In the genomic region with DNA sequence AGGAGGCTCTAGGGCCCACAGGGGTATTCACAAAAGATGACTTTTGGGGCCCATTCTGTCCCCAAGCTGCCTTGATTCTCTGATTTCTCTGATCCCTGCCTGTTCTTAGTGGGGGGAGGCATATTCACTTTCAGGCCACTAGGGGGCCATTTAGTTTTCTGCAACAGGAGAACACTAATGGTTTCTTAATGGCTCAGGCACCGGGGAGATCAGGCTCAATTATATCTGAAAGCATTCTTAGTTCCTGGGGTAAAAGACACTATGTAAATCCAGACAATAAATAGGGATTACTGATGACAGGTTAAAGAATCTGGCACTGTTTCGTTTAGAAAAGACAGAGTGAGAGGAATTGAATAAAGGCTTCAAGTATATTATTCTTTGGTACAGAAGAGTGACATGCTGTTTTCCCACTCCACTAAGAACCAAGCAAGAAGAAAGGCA, we compare ENCODE assay signal across 8 cellular contexts. TPM values are rescaled to one million over a fixed set of nuclear protein-coding genes. Genes with fewer than 3 reads are reported as not detected.
DNase-seq lines count a peak whose midpoint lies in the region; ATAC-seq and TF ChIP-seq lines count a peak whose summit lies in the region.

No MANE protein-coding gene starts in this region.

- DNase-seq in COLO668 (lab: John Stamatoyannopoulos, UW; ENCODE audit: unreplicated experiment) (peak; percentile 44), HCT116 (ENCODE audit: low read depth, low spot score) (peak; percentile 57), NCI-H82 treated with DMSO at 0.1 percent for 48 hours (lab: John Stamatoyannopoulos, UW; ENCODE audit: unreplicated experiment) (peak; percentile 81), activated T-cell treated with anti-CD3 and anti-CD28 coated beads for 4 hours (peak; percentile 49), esophagus squamous epithelium (lab: John Stamatoyannopoulos, UW) (no peak), nephron progenitor cell (peak; percentile 57)

- peaks cover 4 to 18% of the 10 kb centered on the region in 2 experiments; a peak in 3 of 4 replicates for H3K4me1 ChIP-seq in HCT116 (ENCODE audit: control insufficient read depth in 1 of 2, insufficient read depth in 2 of 2, low read length in 2 of 2)
- peaks cover 19 to 32% (median 23%) of the 10 kb centered on the region in 3 donors for H3K4me1 ChIP-seq in esophagus squamous epithelium

- H3K27me3 Mint-ChIP-seq in nephron progenitor cell (ENCODE audit: low read depth, poor library complexity), result peaks cover 71% of the 10 kb centered on the region

- no peak overlapping the region for H3K4me2 ChIP-seq in HCT116 (ENCODE audit: low read length)

- no TSS peak for BruUV-seq in HCT116 (replicated peaks; lab: Mats Ljungman, UMichigan)

- no peaks in the 10 kb centered on the region for H3K79me2 ChIP-seq in HCT116 (ENCODE audit: insufficient read depth, low read length)

- H3K4me3 ChIP-seq in HCT116 (replicated peaks in 1 of 2; ENCODE audit: low read depth in 1 of 2, low read length in 2 of 2), result no peak overlapping the region
- no peak overlapping the region for H3K4me3 ChIP-seq in esophagus squamous epithelium

- H3K27ac ChIP-seq in HCT116 (ENCODE audit: low read depth, low read length) (no peak overlapping the region), esophagus squamous epithelium (peak overlapping the region in 1 of 4 donors; percentile 12)

- no peak overlapping the region for H3K9ac ChIP-seq in HCT116 (ENCODE audit: low read length)

- WGBS in esophagus squamous epithelium, 2 donors, result 0 to 5% methylated on average over 2 of the region's 2 CpGs

- TF ChIP-seq POLR2A in HCT116 (IDR thresholded peaks at IDR 0.05; ENCODE audit: borderline replicate concordance, extremely low read depth, insufficient read depth, insufficient read length) (no peak), esophagus squamous epithelium (IDR thresholded peaks at IDR 0.05) (no peak)

- POLR2A ChIA-PET in HCT116 (lab: Charles Lee), result no interaction called here

- H3K9me3 Mint-ChIP-seq in nephron progenitor cell, result peaks cover 4% of the 10 kb centered on the region

- H3K36me3 Mint-ChIP-seq in nephron progenitor cell (ENCODE audit: low read depth), result peaks cover 6% of the 10 kb centered on the region

- H3K27me3 ChIP-seq in HCT116 (ENCODE audit: insufficient read depth, low read length) (no peaks in the 10 kb centered on the region), esophagus squamous epithelium (peaks cover 0 to 34% (median 0%) of the 10 kb centered on the region in 4 donors)

- no peaks in the 10 kb centered on the region for H4K20me1 ChIP-seq in HCT116 (ENCODE audit: insufficient read depth)

- peak overlapping the region; percentile 50 for H2AFZ ChIP-seq in HCT116 (ENCODE audit: low read depth, low read length, poor library complexity, severe bottlenecking)

- H3K4me1 Mint-ChIP-seq in nephron progenitor cell, result peaks cover 25% of the 10 kb centered on the region

- RAD21 ChIA-PET in HCT116 (lab: Charles Lee; ENCODE audit: low non-redundant PET in 1 of 2, low total read pairs in 2 of 2, uncharacterized antibody in 2 of 2, unreplicated experiment in 2 of 2), result interaction anchor here in 1 of 2 experiments (0.7 kb wide), 1 partner anchor 237 kb away, joined by 3 read pairs; no protein-coding TSS in a partner anchor

- no peak overlapping the region for H3K27ac Mint-ChIP-seq in nephron progenitor cell

- CTCF ChIA-PET in HCT116 (lab: Charles Lee), result interaction anchor here (1.0 to 5.3 kb wide), 5 partner anchors 11 to 42 kb away, joined by 3 to 44 read pairs (median 7); a partner anchor contains a TSS

- no peak overlapping the region for H3K4me3 Mint-ChIP-seq in nephron progenitor cell

- peak; percentile 70 for TF ChIP-seq RAD21 in HCT116 (IDR thresholded peaks at IDR 0.05; ENCODE audit: low read depth)

- H3K36me3 ChIP-seq in HCT116 (ENCODE audit: control insufficient read depth in 1 of 2, insufficient read depth in 2 of 2, low read length in 2 of 2) (no peaks in the 10 kb centered on the region), esophagus squamous epithelium (no peaks in the 10 kb centered on the region)

- peak; percentile 39 for ATAC-seq in HCT116
- ATAC-seq in HG03378 (IDR thresholded peaks at IDR 0.05; ENCODE audit: unreplicated experiment), result no peak
- ATAC-seq in GM18907 (IDR thresholded peaks at IDR 0.05; ENCODE audit: unreplicated experiment), result no peak

- H3K9me3 ChIP-seq in HCT116 (ENCODE audit: control insufficient read depth in 1 of 2, insufficient read depth in 1 of 2, low read depth in 1 of 2, low read length in 2 of 2), result no peaks in the 10 kb centered on the region
- H3K9me3 ChIP-seq in esophagus squamous epithelium, result no peaks in the 10 kb centered on the region

- TF ChIP-seq CTCF in HCT116 (IDR thresholded peaks at IDR 0.05 in 2 of 3, conservative IDR thresholded peaks at IDR 0.05 in 1 of 3; ENCODE audit: borderline replicate concordance in 1 of 3, insufficient read depth in 1 of 3, low read depth in 2 of 3, low read length in 2 of 3) (peak; percentile 86 to 92 (median 91)), esophagus squamous epithelium (IDR thresholded peaks at IDR 0.05) (peak; percentile 87 to 91 (median 87)), nephron progenitor cell (IDR thresholded peaks at IDR 0.05) (peak; percentile 94)

- intact Hi-C loops in HCT116 (cut with micrococcal nuclease), result loop anchor here (1.0 kb wide), 1 partner anchor 101 kb away; no protein-coding TSS in a partner anchor
- intact Hi-C loops in esophagus squamous epithelium (cut with DNase I), result no loop called here

- no peaks in the 10 kb centered on the region for H3K9me2 ChIP-seq in HCT116 (ENCODE audit: insufficient read depth)

TF ChIP-seq in HCT116, 20 proteins besides CTCF, POLR2A, EP300 and RAD21:
- TF ChIP-seq CBX3 (IDR thresholded peaks at IDR 0.05; ENCODE audit: low read depth) (peak; percentile 49; the same call in 1 of the 2 replicates), POLR2AphosphoS5 (IDR thresholded peaks at IDR 0.05; ENCODE audit: low read depth, low read length) (no peak), FOSL1 (IDR thresholded peaks at IDR 0.05; ENCODE audit: low read depth) (no peak), SP1 (IDR thresholded peaks at IDR 0.05; ENCODE audit: low read depth) (no peak), EGR1 (IDR thresholded peaks at IDR 0.05; ENCODE audit: low read depth) (no peak), YY1 (IDR thresholded peaks at IDR 0.05; ENCODE audit: extremely low read depth, insufficient replicate concordance, low read depth, low read length) (peak; percentile 46)
- TF ChIP-seq, protein P1, sequence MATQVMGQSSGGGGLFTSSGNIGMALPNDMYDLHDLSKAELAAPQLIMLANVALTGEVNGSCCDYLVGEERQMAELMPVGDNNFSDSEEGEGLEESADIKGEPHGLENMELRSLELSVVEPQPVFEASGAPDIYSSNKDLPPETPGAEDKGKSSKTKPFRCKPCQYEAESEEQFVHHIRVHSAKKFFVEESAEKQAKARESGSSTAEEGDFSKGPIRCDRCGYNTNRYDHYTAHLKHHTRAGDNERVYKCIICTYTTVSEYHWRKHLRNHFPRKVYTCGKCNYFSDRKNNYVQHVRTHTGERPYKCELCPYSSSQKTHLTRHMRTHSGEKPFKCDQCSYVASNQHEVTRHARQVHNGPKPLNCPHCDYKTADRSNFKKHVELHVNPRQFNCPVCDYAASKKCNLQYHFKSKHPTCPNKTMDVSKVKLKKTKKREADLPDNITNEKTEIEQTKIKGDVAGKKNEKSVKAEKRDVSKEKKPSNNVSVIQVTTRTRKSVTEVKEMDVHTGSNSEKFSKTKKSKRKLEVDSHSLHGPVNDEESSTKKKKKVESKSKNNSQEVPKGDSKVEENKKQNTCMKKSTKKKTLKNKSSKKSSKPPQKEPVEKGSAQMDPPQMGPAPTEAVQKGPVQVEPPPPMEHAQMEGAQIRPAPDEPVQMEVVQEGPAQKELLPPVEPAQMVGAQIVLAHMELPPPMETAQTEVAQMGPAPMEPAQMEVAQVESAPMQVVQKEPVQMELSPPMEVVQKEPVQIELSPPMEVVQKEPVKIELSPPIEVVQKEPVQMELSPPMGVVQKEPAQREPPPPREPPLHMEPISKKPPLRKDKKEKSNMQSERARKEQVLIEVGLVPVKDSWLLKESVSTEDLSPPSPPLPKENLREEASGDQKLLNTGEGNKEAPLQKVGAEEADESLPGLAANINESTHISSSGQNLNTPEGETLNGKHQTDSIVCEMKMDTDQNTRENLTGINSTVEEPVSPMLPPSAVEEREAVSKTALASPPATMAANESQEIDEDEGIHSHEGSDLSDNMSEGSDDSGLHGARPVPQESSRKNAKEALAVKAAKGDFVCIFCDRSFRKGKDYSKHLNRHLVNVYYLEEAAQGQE (IDR thresholded peaks at IDR 0.05; ENCODE audit: low read depth), result no peak
- TF ChIP-seq, protein P2, sequence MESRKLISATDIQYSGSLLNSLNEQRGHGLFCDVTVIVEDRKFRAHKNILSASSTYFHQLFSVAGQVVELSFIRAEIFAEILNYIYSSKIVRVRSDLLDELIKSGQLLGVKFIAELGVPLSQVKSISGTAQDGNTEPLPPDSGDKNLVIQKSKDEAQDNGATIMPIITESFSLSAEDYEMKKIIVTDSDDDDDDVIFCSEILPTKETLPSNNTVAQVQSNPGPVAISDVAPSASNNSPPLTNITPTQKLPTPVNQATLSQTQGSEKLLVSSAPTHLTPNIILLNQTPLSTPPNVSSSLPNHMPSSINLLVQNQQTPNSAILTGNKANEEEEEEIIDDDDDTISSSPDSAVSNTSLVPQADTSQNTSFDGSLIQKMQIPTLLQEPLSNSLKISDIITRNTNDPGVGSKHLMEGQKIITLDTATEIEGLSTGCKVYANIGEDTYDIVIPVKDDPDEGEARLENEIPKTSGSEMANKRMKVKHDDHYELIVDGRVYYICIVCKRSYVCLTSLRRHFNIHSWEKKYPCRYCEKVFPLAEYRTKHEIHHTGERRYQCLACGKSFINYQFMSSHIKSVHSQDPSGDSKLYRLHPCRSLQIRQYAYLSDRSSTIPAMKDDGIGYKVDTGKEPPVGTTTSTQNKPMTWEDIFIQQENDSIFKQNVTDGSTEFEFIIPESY (IDR thresholded peaks at IDR 0.05; ENCODE audit: extremely low read depth, insufficient replicate concordance, low read length), result no peak

RNA-seq across cellular contexts. Expression of a gene that starts 2.5 kb away (rescaled TPM):
- total RNA-seq in HCT116 (2021; ENCODE audit: unreplicated experiment), result 8.8 TPM
- polyA plus RNA-seq in HCT116 (2012), result 2.8 and 3.5 TPM in 2 replicates
- 10 to 100 TPM in 1 of 4 donors, 1 to 10 TPM in 3; 4.7 to 10.1 (median 8.1) TPM for total RNA-seq in esophagus squamous epithelium

RNA-seq across cellular contexts. Expression of a gene that starts 13.2 kb away (rescaled TPM):
- total RNA-seq in HCT116 (2021; ENCODE audit: unreplicated experiment) (2.8 TPM), esophagus squamous epithelium (10 to 100 TPM in 3 of 4 donors, 1 to 10 TPM in 1; 6.1 to 15.9 (median 10.4) TPM)
- 1.7 TPM in 2 replicates for polyA plus RNA-seq in HCT116 (2012)

RNA-seq across cellular contexts. Expression of a gene that starts 19.8 kb away (rescaled TPM):
- total RNA-seq in HCT116 (2021; ENCODE audit: unreplicated experiment) (15.6 TPM), esophagus squamous epithelium (10 to 100 TPM in 3 of 4 donors, 1 to 10 TPM in 1; 5.4 to 34.4 (median 15.0) TPM)
- 7.5 and 9.6 TPM in 2 replicates for polyA plus RNA-seq in HCT116 (2012)

RNA-seq across cellular contexts. Expression of a gene that starts 29.9 kb away (rescaled TPM):
- total RNA-seq in HCT116 (2021; ENCODE audit: unreplicated experiment), result 0.61 TPM
- not detected in 2 replicates for polyA plus RNA-seq in HCT116 (2012)
- not detected for total RNA-seq in esophagus squamous epithelium

RNA-seq across cellular contexts. Expression of a gene that starts 37.1 kb away (rescaled TPM):
- total RNA-seq in HCT116 (2021; ENCODE audit: unreplicated experiment) (3.3 TPM), esophagus squamous epithelium (under 1 TPM in 2 of 4 donors, not detected in 2; under 0.01 TPM)
- polyA plus RNA-seq in HCT116 (2012), result 1.2 and 1.9 TPM in 2 replicates
